Comparison of ENCODE assay signal across 1 cellular context in genomic region chr4:83917572-83917971, GRCh38.
TF ChIP-seq lines count a peak whose summit lies in the region.

No MANE protein-coding gene starts in this region.

TF ChIP-seq in K562, 482 proteins besides CTCF, POLR2A, EP300 and RAD21 (continued from another document):
- TF ChIP-seq VEZF1 (CRISPR knock-in tag; IDR thresholded peaks at IDR 0.05) (0 out of 2 replicates have a peak, but pooled peaks have one; percentile 14), SFPQ (IDR thresholded peaks at IDR 0.05; ENCODE audit: low read depth, low read length) (no peak), IFI16 (CRISPR knock-in tag; IDR thresholded peaks at IDR 0.05) (no peak), SMC3 (conservative IDR thresholded peaks at IDR 0.05; ENCODE audit: insufficient read depth, low read depth, low read length) (no peak), E2F8 (IDR thresholded peaks at IDR 0.05; ENCODE audit: low read depth, partially characterized antibody) (no peak), RBM14 (IDR thresholded peaks at IDR 0.05; ENCODE audit: borderline replicate concordance, insufficient read depth, low read depth, low read length) (no peak), ZNF121 (CRISPR knock-in tag; conservative IDR thresholded peaks at IDR 0.05) (no peak), GATA2 (CRISPR knock-in tag; IDR thresholded peaks at IDR 0.05) (no peak), ZNF696 (CRISPR knock-in tag; conservative IDR thresholded peaks at IDR 0.05) (no peak), NKRF (IDR thresholded peaks at IDR 0.05; ENCODE audit: borderline replicate concordance) (no peak), FOXP4 (CRISPR knock-in tag; IDR thresholded peaks at IDR 0.05; ENCODE audit: borderline replicate concordance) (no peak), POLR3A (IDR thresholded peaks at IDR 0.05; ENCODE audit: borderline replicate concordance, extremely low read depth, insufficient read depth, insufficient read length) (no peak), JUN (IDR thresholded peaks at IDR 0.05; ENCODE audit: borderline replicate concordance, low read depth, low read length) (no peak), JUN (CRISPR knock-in tag; IDR thresholded peaks at IDR 0.05; ENCODE audit: borderline replicate concordance) (no peak), ZNF232 (CRISPR knock-in tag; IDR thresholded peaks at IDR 0.05) (no peak), SMAD1 (IDR thresholded peaks at IDR 0.05; ENCODE audit: low read depth, low read length, partially characterized antibody) (no peak), EZH2 (IDR thresholded peaks at IDR 0.05; ENCODE audit: borderline replicate concordance, low read depth, low read length) (no peak), CHD7 (IDR thresholded peaks at IDR 0.05; ENCODE audit: low read depth, low read length) (no peak), SP2 (IDR thresholded peaks at IDR 0.05; ENCODE audit: extremely low read depth, low read depth, low read length, poor library complexity, severe bottlenecking) (no peak), STAT5B (CRISPR knock-in tag; IDR thresholded peaks at IDR 0.05) (no peak), REST (CRISPR knock-in tag; IDR thresholded peaks at IDR 0.05; ENCODE audit: low read depth) (no peak)
